ENCODE assay signal across 1 cellular context in the genomic region with DNA sequence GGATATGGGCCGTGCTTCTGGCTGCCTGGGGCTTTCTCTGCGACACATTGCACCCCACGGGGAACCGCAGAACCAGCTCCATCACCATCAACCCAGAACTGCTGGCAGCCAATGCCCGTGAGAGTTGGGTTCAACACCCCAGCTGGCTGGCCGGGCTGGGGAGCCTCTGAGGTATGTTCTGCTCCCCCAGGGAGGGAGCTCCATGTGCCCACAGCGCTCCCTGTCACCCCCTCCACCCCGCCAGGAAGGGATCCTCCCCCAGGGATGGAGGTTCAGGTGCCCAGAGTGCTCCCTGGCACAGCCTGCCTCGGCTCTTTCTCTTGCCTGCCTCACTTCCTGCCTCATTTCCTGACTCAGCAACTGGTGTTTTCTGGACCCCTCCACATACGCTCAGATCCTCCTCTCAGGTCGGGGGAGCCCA.
TF ChIP-seq lines count a peak whose summit lies in the region.

No MANE protein-coding gene starts in this region.

TF ChIP-seq in A549, 52 proteins besides CTCF, POLR2A, EP300 and RAD21:
- TF ChIP-seq MAFK (IDR thresholded peaks at IDR 0.05; ENCODE audit: partially characterized antibody) (peak; percentile 65), HEYL (CRISPR knock-in tag; IDR thresholded peaks at IDR 0.05) (no peak)
